Comparison of ENCODE assay signal across 10 cellular contexts in the genomic region with DNA sequence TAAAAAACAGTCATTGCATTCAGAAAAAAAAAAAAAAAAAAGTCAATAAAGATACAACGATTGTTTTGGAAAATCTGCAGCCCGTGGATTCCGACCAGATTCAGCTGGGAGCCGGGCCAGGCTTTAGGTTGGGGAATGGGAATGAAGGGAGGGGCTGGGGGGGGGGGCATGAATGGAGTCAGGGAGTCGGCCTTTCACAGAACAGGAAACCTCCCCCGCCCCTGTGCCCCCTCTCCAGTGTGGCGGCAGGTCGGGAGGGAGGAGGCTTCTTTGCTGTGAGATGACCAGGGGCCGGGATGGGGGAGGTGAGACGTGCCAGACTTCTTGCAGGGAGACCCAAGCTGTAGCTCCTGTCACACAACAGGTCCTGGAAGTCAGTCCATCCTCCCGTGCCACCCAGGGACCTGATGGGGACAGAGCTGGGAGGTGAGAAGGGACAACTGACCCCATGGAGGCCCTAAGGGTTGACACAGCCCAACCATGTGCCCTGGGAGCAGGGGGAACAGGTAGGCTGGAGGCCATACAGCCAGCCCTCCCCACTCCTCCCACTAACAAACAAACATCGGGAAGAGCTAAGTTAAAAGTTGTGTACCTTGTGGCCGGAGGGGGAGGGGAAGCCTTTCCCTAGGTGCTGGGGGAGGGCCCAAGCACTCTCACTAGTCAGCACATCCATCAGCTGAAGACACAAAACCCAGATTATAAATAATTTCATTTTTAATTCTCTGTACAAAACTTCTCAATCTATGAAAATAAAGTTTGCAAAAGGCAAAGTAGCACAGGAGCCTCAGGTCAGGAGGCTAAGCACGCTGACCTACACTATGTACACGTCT. TPM values are rescaled to one million over a fixed set of nuclear protein-coding genes. Genes with fewer than 3 reads are reported as not detected.
A peak's percentile ranks its signal among the peaks of the same experiment; 100 is the strongest.
DNase-seq lines count a peak whose midpoint lies in the region; ATAC-seq and TF ChIP-seq lines count a peak whose summit lies in the region.
"Had no signal": no experiment of that assay in that cellular context is flagged by ENCODE, and none has a peak within 500 bp of the region (broad histone marks: within the 10 kb centered on the region; RNA-seq: fewer than 3 reads in every experiment).

No MANE protein-coding gene starts in this region.

- H3F3A ChIP-seq in PC-9 (ENCODE audit: insufficient read depth, low read depth) (peaks cover 79% of the 10 kb centered on the region), smooth muscle cell (ENCODE audit: low read depth) (peaks cover 31% of the 10 kb centered on the region)

- no peaks in the 10 kb centered on the region for H3K9me3 Mint-ChIP-seq in chondrocyte (ENCODE audit: low read depth)

- H3K4me2 ChIP-seq in PC-9: no peak overlapping the region
- no peak overlapping the region for H3K4me2 ChIP-seq in smooth muscle cell

- ATAC-seq in GM18873 (IDR thresholded peaks at IDR 0.05; ENCODE audit: low FRiP score, unreplicated experiment) (no peak), HG03469 (IDR thresholded peaks at IDR 0.05; ENCODE audit: unreplicated experiment) (no peak)

- intact Hi-C loops in PC-9 (cut with micrococcal nuclease; ENCODE audit: unreplicated experiment): loop anchor here (1.0 to 2.0 kb wide), 3 partner anchors 49 to 131 kb away; partner anchors contain the start of gene RAI1

- DNase-seq in DMS53 (lab: John Stamatoyannopoulos, UW): peak; percentile 66
- DNase-seq in DMS53 treated with DMSO at 0.1 percent for 48 hours (lab: John Stamatoyannopoulos, UW; ENCODE audit: unreplicated experiment): no peak
- no peak for DNase-seq in PC-9
- DNase-seq in fibroblast of pulmonary artery (ENCODE audit: low read depth): peak; percentile 57
- no peak for DNase-seq in smooth muscle cell (lab: John Stamatoyannopoulos, UW; ENCODE audit: unreplicated experiment)
- no peak for DNase-seq in chondrocyte (ENCODE audit: low spot score)
- DNase-seq: NCI-H1092 treated with DMSO at 0.1 percent for 48 hours had no signal

- peak overlapping the region; percentile 8; the same call in 1 of the 2 replicates for H3K27ac ChIP-seq in PC-9
- peak overlapping the region; percentile 38 for H3K27ac ChIP-seq in smooth muscle cell (ENCODE audit: low read depth)

- H3K4me1 ChIP-seq in PC-9 (replicated peaks; ENCODE audit: insufficient read depth): peaks cover 18% of the 10 kb centered on the region; the same call in 1 of the 2 replicates
- H3K4me1 ChIP-seq in smooth muscle cell (ENCODE audit: low read depth): peaks cover 32% of the 10 kb centered on the region

- WGBS in smooth muscle cell (ENCODE audit: low lambda C conversion rate): 34% methylated on average over 15 of the region's 15 CpGs

- H3K9ac ChIP-seq in smooth muscle cell (ENCODE audit: low read depth): no peak overlapping the region

- peaks cover under 1% of the 10 kb centered on the region; the same call in 1 of the 2 replicates for H3K79me2 ChIP-seq in PC-9 (ENCODE audit: low read depth)
- H3K79me2 ChIP-seq in smooth muscle cell (ENCODE audit: low read depth): no peaks in the 10 kb centered on the region

- H3K27ac Mint-ChIP-seq in chondrocyte (ENCODE audit: unreplicated experiment): no peak overlapping the region

- no peak overlapping the region for H3K4me3 Mint-ChIP-seq in chondrocyte (ENCODE audit: unreplicated experiment)

- POLR2A ChIA-PET in PC-9 (lab: Charles Lee; ENCODE audit: unreplicated experiment): interaction anchor here (0.5 to 0.6 kb wide), 2 partner anchors 29 to 230 kb away, joined by 3 read pairs; no protein-coding TSS in a partner anchor

- no peaks in the 10 kb centered on the region for H3K27me3 Mint-ChIP-seq in chondrocyte (ENCODE audit: low read depth)

- H3K4me3 ChIP-seq in PC-9 (no peak overlapping the region), fibroblast of pulmonary artery (replicated peaks; ENCODE audit: low read depth, low read length) (no peak overlapping the region), smooth muscle cell (no peak overlapping the region)

- H3K9me2 ChIP-seq in PC-9 (ENCODE audit: insufficient read depth): no peaks in the 10 kb centered on the region

- TF ChIP-seq CTCF in PC-9 (conservative IDR thresholded peaks at IDR 0.05) (no peak), fibroblast of pulmonary artery (IDR thresholded peaks at IDR 0.05; ENCODE audit: low read length, missing control alignments) (no peak), smooth muscle cell (IDR thresholded peaks at IDR 0.05; ENCODE audit: borderline replicate concordance, insufficient read depth, poor library complexity, severe bottlenecking) (no peak), chondrocyte (IDR thresholded peaks at IDR 0.05) (no peak)

- H3K9me3 ChIP-seq in PC-9 (ENCODE audit: insufficient read depth, low read depth) (no peaks in the 10 kb centered on the region), smooth muscle cell (replicated peaks; ENCODE audit: low read depth) (no peaks in the 10 kb centered on the region)
- H3K9me3 ChIP-seq: heart left ventricle had no signal

- H3K36me3 Mint-ChIP-seq in chondrocyte (ENCODE audit: low read depth): peaks cover 4% of the 10 kb centered on the region

- no peaks in the 10 kb centered on the region for H3K27me3 ChIP-seq in PC-9 (ENCODE audit: insufficient read depth, low read depth)
- no peaks in the 10 kb centered on the region for H3K27me3 ChIP-seq in smooth muscle cell (ENCODE audit: low read depth)
- H3K27me3 ChIP-seq: heart left ventricle had no signal

- peaks cover 14% of the 10 kb centered on the region for H3K4me1 Mint-ChIP-seq in chondrocyte (ENCODE audit: low read depth)

- BruUV-seq in PC-9 (replicated peaks; lab: Mats Ljungman, UMichigan): no TSS peak

- H3K36me3 ChIP-seq in PC-9 (ENCODE audit: low read depth) (0 out of 2 replicates have a peak, but pooled peaks cover 10% of the 10 kb centered on the region), smooth muscle cell (ENCODE audit: low read depth) (no peaks in the 10 kb centered on the region)

- no peak overlapping the region for H2AFZ ChIP-seq in PC-9
- H2AFZ ChIP-seq in smooth muscle cell (ENCODE audit: low read depth): no peak overlapping the region

- CTCF ChIA-PET in PC-9 (lab: Charles Lee): interaction anchor here (0.6 to 0.7 kb wide), 5 partner anchors 9 to 133 kb away, joined by 3 to 7 read pairs (median 3); no protein-coding TSS in a partner anchor

- peaks cover 72% of the 10 kb centered on the region for H4K20me1 ChIP-seq in PC-9 (ENCODE audit: insufficient read depth)
- H4K20me1 ChIP-seq in smooth muscle cell (ENCODE audit: low read depth): peaks cover 37% of the 10 kb centered on the region

RNA-seq across cellular contexts. Expression of gene SREBF1, which starts 25.2 kb away (rescaled TPM):
- total RNA-seq in PC-9 (2021) (243 and 360 TPM in 2 replicates), smooth muscle cell (23.5 and 25.9 TPM in 2 replicates), chondrocyte (22.8 to 26.7 TPM (median 23.4 TPM) in 3 replicates)
- polyA plus RNA-seq in smooth muscle cell: 45.4 and 53.5 TPM in 2 replicates

Comparison
In these comparisons a context has a peak if more than half of its experiments do, and no peak if none do; other contexts are left out.
1. DNase-seq: peak in DMS53 (single experiment) and fibroblast of pulmonary artery (single experiment); none in DMS53 treated with DMSO at 0.1 percent for 48 hours (single experiment), PC-9 (0 of 2), smooth muscle cell (single experiment) and chondrocyte (single experiment).